Comparison of ENCODE assay signal across 8 cellular contexts in the genomic region with DNA sequence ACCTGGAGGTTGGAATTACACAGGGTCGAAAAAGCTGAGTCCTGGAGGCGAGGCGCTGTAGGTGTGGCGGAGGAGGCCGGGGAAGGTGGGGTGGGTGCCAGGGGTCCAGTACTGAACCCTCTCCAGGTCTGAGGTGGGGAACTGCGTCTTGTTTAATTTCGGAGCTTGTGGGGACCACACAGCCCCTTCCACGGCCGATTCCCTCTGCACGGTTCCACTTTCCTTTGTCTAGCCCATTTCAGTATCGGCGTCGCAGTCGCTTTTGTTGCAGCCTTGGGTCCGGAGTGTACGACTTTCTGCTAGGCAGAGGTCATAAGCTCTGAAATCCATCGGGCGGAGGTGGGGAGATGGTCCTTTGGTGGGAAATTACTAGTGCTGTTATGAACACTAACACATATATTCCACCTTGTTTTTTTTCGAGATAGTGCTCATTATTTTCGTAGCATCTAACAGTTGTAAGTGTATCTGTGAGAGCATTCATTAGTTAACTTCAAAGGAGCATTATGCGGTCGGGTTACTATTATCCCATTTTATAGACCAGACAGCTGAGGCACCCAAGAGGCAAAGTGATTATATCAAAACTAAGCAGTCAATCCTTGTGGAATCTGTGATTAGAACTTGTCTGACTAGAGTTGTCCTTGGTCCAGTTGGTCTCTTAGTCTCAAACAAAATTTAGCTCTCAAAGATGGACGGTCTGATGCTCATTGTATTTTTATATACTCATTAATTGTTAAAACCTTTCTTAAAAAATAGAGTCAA. TPM values are rescaled to one million over a fixed set of nuclear protein-coding genes. Genes with fewer than 3 reads are reported as not detected.
DNase-seq lines count a peak whose midpoint lies in the region; ATAC-seq and TF ChIP-seq lines count a peak whose summit lies in the region.

No MANE protein-coding gene starts in this region.

- no peaks in the 10 kb centered on the region for H3K9me3 Mint-ChIP-seq in endodermal cell

- peaks cover 6% of the 10 kb centered on the region for H3K4me1 Mint-ChIP-seq in endodermal cell

- no peak overlapping the region for H3K27ac ChIP-seq in endodermal cell (ENCODE audit: low read depth, low read length)

- DNase-seq in AG10803 (ENCODE audit: low read depth): no peak
- DNase-seq in endodermal cell: no peak
- no peak for DNase-seq in COLO829 (ENCODE audit: low spot score)
- DNase-seq in NCI-H2171 (lab: John Stamatoyannopoulos, UW): no peak
- DNase-seq in cerebellar nuclear complex (lab: John Stamatoyannopoulos, UW): no peak

- no peaks in the 10 kb centered on the region for H3K9me3 ChIP-seq in endodermal cell (ENCODE audit: control insufficient read depth, low read length)
- H3K9me3 ChIP-seq in mucosa of stomach (ENCODE audit: control insufficient read depth, low read length): no peaks in the 10 kb centered on the region

- H3K4me1 ChIP-seq in endodermal cell (ENCODE audit: control insufficient read depth, insufficient read depth, low read length): peaks cover 4% of the 10 kb centered on the region
- H3K4me1 ChIP-seq in mucosa of stomach (ENCODE audit: control insufficient read depth, insufficient read depth, low read length): no peaks in the 10 kb centered on the region

- peaks cover 31% of the 10 kb centered on the region for H3K27me3 ChIP-seq in endodermal cell (ENCODE audit: control insufficient read depth, insufficient read depth, low read length, poor library complexity, severe bottlenecking)
- peaks cover 25% of the 10 kb centered on the region for H3K27me3 ChIP-seq in mucosa of stomach (ENCODE audit: control insufficient read depth, insufficient read depth, low read length)

- TF ChIP-seq CTCF in AG10803 (conservative IDR thresholded peaks at IDR 0.05; ENCODE audit: low read length) (no peak), endodermal cell (conservative IDR thresholded peaks at IDR 0.05) (no peak)

- peak overlapping the region; percentile 90 for H3K27ac Mint-ChIP-seq in endodermal cell

- H3K36me3 Mint-ChIP-seq in endodermal cell (ENCODE audit: low read depth): no peaks in the 10 kb centered on the region

- H3K27me3 Mint-ChIP-seq in endodermal cell (ENCODE audit: insufficient read depth): peaks cover 31% of the 10 kb centered on the region

- H3K9ac ChIP-seq in endodermal cell (ENCODE audit: extremely low read depth, low read length, poor library complexity, severe bottlenecking): peak overlapping the region; percentile 66
- peak overlapping the region; percentile 64 for H3K9ac ChIP-seq in mucosa of stomach (ENCODE audit: low read length)

- peak overlapping the region; percentile 80 for H3K4me3 Mint-ChIP-seq in endodermal cell

- H3K36me3 ChIP-seq in endodermal cell (ENCODE audit: control insufficient read depth, insufficient read depth, low read length) (no peaks in the 10 kb centered on the region), mucosa of stomach (ENCODE audit: control insufficient read depth, insufficient read depth, low read length) (no peaks in the 10 kb centered on the region)

- ATAC-seq in HG03460 (IDR thresholded peaks at IDR 0.05; ENCODE audit: unreplicated experiment) (peak; percentile 9), GM18867 (IDR thresholded peaks at IDR 0.05; ENCODE audit: unreplicated experiment) (no peak)

- H3K4me3 ChIP-seq in AG10803 (ENCODE audit: low read length) (peak overlapping the region; percentile 54), endodermal cell (ENCODE audit: low read length) (peak overlapping the region; percentile 82), mucosa of stomach (ENCODE audit: low read length) (peak overlapping the region; percentile 67)

- 0 to 30% methylated on average over 5 to 23 of the region's 23 CpGs for WGBS in endodermal cell (ENCODE audit: insufficient coverage in 1 of 2, insufficient read length in 1 of 2), 2 experiments

RNA-seq across cellular contexts. Expression of a gene that starts 0.7 kb away (rescaled TPM):
- 1 to 10 TPM; 5.3 to 8.0 TPM for total RNA-seq in endodermal cell
- polyA plus RNA-seq in endodermal cell (2013, experiment 1 of 2): 3.3 TPM
- 3.8 TPM for polyA plus RNA-seq in endodermal cell (2013, experiment 2 of 2)
